1 cellular context compared by ENCODE assay signal in the genomic region with DNA sequence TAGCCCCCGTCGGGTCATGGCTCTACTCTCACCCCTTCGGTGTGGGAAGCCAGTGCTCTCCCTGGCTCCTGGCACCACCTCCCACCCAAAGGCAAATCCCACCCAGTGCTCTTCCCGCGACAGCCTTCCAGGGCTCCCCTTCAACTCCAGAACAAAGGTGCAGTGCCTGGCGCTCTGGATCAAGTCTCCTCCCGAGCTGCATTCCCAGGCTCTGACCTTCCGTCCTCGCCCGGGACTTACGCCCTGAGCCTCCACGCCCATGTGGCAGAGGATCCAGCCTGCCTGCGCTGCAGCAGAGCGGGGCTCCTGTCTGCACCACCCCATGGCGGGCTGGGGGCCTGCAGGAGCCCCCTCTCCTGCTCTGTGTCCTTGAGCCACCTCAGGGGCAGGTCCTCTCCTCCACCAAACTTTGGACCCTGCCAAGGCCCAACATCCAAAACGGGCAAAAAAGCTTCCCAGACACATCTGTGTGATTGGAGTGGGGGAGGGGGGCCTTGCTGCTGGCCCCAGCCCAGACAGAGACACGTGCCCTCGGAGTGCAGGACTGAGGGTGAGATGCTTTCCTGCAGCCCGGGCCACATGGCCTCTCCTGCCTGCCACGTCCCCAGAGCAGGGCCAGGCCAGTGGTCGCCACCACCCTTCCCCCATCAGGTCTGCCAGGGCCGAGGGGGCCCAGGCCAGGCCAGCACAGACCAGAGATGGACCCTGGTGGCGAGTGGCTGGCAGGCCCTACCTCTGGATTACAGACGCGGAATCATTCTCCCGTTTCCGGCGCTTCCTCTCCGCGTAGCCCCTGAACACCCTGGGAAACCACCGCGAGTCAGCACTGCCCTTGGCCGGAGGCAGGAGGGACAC.
TF ChIP-seq lines count a peak whose summit lies in the region.

No MANE protein-coding gene starts in this region.

TF ChIP-seq in GM23338, 12 proteins besides CTCF, POLR2A, EP300 and RAD21 (continued from another document):
- TF ChIP-seq, protein P1, sequence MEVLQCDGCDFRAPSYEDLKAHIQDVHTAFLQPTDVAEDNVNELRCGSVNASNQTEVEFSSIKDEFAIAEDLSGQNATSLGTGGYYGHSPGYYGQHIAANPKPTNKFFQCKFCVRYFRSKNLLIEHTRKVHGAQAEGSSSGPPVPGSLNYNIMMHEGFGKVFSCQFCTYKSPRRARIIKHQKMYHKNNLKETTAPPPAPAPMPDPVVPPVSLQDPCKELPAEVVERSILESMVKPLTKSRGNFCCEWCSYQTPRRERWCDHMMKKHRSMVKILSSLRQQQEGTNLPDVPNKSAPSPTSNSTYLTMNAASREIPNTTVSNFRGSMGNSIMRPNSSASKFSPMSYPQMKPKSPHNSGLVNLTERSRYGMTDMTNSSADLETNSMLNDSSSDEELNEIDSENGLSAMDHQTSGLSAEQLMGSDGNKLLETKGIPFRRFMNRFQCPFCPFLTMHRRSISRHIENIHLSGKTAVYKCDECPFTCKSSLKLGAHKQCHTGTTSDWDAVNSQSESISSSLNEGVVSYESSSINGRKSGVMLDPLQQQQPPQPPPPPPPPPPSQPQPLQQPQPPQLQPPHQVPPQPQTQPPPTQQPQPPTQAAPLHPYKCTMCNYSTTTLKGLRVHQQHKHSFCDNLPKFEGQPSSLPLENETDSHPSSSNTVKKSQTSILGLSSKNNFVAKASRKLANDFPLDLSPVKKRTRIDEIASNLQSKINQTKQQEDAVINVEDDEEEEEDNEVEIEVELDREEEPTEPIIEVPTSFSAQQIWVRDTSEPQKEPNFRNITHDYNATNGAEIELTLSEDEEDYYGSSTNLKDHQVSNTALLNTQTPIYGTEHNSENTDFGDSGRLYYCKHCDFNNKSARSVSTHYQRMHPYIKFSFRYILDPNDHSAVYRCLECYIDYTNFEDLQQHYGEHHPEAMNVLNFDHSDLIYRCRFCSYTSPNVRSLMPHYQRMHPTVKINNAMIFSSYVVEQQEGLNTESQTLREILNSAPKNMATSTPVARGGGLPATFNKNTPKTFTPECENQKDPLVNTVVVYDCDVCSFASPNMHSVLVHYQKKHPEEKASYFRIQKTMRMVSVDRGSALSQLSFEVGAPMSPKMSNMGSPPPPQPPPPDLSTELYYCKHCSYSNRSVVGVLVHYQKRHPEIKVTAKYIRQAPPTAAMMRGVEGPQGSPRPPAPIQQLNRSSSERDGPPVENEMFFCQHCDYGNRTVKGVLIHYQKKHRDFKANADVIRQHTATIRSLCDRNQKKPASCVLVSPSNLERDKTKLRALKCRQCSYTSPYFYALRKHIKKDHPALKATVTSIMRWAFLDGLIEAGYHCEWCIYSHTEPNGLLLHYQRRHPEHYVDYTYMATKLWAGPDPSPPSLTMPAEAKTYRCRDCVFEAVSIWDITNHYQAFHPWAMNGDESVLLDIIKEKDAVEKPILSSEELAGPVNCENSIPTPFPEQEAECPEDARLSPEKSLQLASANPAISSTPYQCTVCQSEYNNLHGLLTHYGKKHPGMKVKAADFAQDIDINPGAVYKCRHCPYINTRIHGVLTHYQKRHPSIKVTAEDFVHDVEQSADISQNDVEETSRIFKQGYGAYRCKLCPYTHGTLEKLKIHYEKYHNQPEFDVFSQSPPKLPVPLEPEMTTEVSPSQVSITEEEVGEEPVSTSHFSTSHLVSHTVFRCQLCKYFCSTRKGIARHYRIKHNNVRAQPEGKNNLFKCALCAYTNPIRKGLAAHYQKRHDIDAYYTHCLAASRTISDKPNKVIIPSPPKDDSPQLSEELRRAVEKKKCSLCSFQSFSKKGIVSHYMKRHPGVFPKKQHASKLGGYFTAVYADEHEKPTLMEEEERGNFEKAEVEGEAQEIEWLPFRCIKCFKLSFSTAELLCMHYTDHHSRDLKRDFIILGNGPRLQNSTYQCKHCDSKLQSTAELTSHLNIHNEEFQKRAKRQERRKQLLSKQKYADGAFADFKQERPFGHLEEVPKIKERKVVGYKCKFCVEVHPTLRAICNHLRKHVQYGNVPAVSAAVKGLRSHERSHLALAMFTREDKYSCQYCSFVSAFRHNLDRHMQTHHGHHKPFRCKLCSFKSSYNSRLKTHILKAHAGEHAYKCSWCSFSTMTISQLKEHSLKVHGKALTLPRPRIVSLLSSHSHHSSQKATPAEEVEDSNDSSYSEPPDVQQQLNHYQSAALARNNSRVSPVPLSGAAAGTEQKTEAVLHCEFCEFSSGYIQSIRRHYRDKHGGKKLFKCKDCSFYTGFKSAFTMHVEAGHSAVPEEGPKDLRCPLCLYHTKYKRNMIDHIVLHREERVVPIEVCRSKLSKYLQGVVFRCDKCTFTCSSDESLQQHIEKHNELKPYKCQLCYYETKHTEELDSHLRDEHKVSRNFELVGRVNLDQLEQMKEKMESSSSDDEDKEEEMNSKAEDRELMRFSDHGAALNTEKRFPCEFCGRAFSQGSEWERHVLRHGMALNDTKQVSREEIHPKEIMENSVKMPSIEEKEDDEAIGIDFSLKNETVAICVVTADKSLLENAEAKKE (CRISPR knock-in tag; IDR thresholded peaks at IDR 0.05), result no peak
- TF ChIP-seq ZNF331 (CRISPR knock-in tag; IDR thresholded peaks at IDR 0.05; ENCODE audit: low read depth), result no peak
- TF ChIP-seq ZNF114 (CRISPR knock-in tag; IDR thresholded peaks at IDR 0.05), result no peak
- TF ChIP-seq STAT1 (IDR thresholded peaks at IDR 0.05; ENCODE audit: unreplicated experiment), result no peak
- TF ChIP-seq EZH2 (IDR thresholded peaks at IDR 0.05; ENCODE audit: low read depth, unreplicated experiment), result no peak
- TF ChIP-seq JUNB (IDR thresholded peaks at IDR 0.05; ENCODE audit: unreplicated experiment), result no peak
- TF ChIP-seq NANOG (IDR thresholded peaks at IDR 0.05; ENCODE audit: borderline replicate concordance), result no peak
- TF ChIP-seq, protein P2, sequence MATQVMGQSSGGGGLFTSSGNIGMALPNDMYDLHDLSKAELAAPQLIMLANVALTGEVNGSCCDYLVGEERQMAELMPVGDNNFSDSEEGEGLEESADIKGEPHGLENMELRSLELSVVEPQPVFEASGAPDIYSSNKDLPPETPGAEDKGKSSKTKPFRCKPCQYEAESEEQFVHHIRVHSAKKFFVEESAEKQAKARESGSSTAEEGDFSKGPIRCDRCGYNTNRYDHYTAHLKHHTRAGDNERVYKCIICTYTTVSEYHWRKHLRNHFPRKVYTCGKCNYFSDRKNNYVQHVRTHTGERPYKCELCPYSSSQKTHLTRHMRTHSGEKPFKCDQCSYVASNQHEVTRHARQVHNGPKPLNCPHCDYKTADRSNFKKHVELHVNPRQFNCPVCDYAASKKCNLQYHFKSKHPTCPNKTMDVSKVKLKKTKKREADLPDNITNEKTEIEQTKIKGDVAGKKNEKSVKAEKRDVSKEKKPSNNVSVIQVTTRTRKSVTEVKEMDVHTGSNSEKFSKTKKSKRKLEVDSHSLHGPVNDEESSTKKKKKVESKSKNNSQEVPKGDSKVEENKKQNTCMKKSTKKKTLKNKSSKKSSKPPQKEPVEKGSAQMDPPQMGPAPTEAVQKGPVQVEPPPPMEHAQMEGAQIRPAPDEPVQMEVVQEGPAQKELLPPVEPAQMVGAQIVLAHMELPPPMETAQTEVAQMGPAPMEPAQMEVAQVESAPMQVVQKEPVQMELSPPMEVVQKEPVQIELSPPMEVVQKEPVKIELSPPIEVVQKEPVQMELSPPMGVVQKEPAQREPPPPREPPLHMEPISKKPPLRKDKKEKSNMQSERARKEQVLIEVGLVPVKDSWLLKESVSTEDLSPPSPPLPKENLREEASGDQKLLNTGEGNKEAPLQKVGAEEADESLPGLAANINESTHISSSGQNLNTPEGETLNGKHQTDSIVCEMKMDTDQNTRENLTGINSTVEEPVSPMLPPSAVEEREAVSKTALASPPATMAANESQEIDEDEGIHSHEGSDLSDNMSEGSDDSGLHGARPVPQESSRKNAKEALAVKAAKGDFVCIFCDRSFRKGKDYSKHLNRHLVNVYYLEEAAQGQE (IDR thresholded peaks at IDR 0.05; ENCODE audit: unreplicated experiment), result no peak
TF ChIP-seq in GM23338: peak in this region for 0.
